Comparison of ENCODE assay signal across 2 cellular contexts in the genomic region with DNA sequence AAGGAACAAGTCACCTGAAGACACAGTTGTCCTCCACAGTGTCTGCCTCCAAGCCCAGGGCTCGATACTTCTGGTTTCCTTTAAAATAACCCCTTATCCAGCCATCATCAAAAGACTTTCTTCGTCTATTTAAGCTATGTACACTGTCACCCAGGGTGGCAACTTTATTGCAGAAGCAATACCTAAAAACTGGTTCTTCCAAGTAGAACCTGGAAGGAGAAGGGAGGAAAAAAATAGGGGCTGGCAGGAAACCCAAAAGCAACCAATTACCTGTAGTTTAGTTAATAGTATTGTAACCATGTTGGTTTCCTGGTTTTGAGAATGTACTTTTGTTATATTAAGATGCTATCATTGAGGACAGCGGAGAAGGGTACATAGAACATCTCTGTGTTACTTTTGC.
TF ChIP-seq lines count a peak whose summit lies in the region.

No MANE protein-coding gene starts in this region.

TF ChIP-seq in SK-N-SH, 30 proteins besides CTCF, POLR2A, EP300 and RAD21 (continued from another document):
- TF ChIP-seq, protein P1, sequence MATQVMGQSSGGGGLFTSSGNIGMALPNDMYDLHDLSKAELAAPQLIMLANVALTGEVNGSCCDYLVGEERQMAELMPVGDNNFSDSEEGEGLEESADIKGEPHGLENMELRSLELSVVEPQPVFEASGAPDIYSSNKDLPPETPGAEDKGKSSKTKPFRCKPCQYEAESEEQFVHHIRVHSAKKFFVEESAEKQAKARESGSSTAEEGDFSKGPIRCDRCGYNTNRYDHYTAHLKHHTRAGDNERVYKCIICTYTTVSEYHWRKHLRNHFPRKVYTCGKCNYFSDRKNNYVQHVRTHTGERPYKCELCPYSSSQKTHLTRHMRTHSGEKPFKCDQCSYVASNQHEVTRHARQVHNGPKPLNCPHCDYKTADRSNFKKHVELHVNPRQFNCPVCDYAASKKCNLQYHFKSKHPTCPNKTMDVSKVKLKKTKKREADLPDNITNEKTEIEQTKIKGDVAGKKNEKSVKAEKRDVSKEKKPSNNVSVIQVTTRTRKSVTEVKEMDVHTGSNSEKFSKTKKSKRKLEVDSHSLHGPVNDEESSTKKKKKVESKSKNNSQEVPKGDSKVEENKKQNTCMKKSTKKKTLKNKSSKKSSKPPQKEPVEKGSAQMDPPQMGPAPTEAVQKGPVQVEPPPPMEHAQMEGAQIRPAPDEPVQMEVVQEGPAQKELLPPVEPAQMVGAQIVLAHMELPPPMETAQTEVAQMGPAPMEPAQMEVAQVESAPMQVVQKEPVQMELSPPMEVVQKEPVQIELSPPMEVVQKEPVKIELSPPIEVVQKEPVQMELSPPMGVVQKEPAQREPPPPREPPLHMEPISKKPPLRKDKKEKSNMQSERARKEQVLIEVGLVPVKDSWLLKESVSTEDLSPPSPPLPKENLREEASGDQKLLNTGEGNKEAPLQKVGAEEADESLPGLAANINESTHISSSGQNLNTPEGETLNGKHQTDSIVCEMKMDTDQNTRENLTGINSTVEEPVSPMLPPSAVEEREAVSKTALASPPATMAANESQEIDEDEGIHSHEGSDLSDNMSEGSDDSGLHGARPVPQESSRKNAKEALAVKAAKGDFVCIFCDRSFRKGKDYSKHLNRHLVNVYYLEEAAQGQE (IDR thresholded peaks at IDR 0.05; ENCODE audit: low read depth, low read length) = no peak
- TF ChIP-seq POLR2AphosphoS5 (IDR thresholded peaks at IDR 0.05; ENCODE audit: low read depth, low read length) (no peak), RXRA (IDR thresholded peaks at IDR 0.05; ENCODE audit: borderline replicate concordance, low read depth) (no peak), TEAD4 (IDR thresholded peaks at IDR 0.05; ENCODE audit: borderline replicate concordance, insufficient read depth) (no peak), GABPA (IDR thresholded peaks at IDR 0.05; ENCODE audit: low read depth) (no peak), GATA2 (CRISPR knock-in tag; IDR thresholded peaks at IDR 0.05) (no peak), JUND (IDR thresholded peaks at IDR 0.05) (no peak), RCOR1 (IDR thresholded peaks at IDR 0.05; ENCODE audit: low read length) (no peak), NFIC (IDR thresholded peaks at IDR 0.05; ENCODE audit: borderline replicate concordance) (no peak), YY1 (IDR thresholded peaks at IDR 0.05; ENCODE audit: low read depth) (no peak), TAF1 (IDR thresholded peaks at IDR 0.05; ENCODE audit: borderline replicate concordance, low read depth, low read length) (no peak), EZH2phosphoT487 (IDR thresholded peaks at IDR 0.05; ENCODE audit: borderline replicate concordance, low read depth) (no peak)
- TF ChIP-seq, protein P2, sequence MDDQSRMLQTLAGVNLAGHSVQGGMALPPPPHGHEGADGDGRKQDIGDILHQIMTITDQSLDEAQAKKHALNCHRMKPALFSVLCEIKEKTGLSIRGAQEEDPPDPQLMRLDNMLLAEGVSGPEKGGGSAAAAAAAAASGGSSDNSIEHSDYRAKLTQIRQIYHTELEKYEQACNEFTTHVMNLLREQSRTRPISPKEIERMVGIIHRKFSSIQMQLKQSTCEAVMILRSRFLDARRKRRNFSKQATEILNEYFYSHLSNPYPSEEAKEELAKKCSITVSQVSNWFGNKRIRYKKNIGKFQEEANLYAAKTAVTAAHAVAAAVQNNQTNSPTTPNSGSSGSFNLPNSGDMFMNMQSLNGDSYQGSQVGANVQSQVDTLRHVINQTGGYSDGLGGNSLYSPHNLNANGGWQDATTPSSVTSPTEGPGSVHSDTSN (IDR thresholded peaks at IDR 0.05) = no peak
- TF ChIP-seq, protein P3, sequence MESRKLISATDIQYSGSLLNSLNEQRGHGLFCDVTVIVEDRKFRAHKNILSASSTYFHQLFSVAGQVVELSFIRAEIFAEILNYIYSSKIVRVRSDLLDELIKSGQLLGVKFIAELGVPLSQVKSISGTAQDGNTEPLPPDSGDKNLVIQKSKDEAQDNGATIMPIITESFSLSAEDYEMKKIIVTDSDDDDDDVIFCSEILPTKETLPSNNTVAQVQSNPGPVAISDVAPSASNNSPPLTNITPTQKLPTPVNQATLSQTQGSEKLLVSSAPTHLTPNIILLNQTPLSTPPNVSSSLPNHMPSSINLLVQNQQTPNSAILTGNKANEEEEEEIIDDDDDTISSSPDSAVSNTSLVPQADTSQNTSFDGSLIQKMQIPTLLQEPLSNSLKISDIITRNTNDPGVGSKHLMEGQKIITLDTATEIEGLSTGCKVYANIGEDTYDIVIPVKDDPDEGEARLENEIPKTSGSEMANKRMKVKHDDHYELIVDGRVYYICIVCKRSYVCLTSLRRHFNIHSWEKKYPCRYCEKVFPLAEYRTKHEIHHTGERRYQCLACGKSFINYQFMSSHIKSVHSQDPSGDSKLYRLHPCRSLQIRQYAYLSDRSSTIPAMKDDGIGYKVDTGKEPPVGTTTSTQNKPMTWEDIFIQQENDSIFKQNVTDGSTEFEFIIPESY (IDR thresholded peaks at IDR 0.05; ENCODE audit: borderline replicate concordance, low read depth) = no peak

TF ChIP-seq in SK-N-SH treated with all-trans-retinoic acid at 6 μM for 48 hours, 23 proteins besides CTCF, POLR2A, EP300 and RAD21 (continued from another document):
- TF ChIP-seq, protein P4, sequence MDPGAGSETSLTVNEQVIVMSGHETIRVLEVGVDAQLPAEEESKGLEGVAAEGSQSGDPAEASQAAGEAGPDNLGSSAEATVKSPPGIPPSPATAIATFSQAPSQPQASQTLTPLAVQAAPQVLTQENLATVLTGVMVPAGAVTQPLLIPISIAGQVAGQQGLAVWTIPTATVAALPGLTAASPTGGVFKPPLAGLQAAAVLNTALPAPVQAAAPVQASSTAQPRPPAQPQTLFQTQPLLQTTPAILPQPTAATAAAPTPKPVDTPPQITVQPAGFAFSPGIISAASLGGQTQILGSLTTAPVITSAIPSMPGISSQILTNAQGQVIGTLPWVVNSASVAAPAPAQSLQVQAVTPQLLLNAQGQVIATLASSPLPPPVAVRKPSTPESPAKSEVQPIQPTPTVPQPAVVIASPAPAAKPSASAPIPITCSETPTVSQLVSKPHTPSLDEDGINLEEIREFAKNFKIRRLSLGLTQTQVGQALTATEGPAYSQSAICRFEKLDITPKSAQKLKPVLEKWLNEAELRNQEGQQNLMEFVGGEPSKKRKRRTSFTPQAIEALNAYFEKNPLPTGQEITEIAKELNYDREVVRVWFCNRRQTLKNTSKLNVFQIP (CRISPR knock-in tag; IDR thresholded peaks at IDR 0.05; ENCODE audit: borderline replicate concordance, low read depth) = no peak
- TF ChIP-seq ARNTL (CRISPR knock-in tag; IDR thresholded peaks at IDR 0.05; ENCODE audit: borderline replicate concordance, low read depth) = no peak
- TF ChIP-seq ZFP3 (CRISPR knock-in tag; IDR thresholded peaks at IDR 0.05) = no peak
- TF ChIP-seq, protein P5, sequence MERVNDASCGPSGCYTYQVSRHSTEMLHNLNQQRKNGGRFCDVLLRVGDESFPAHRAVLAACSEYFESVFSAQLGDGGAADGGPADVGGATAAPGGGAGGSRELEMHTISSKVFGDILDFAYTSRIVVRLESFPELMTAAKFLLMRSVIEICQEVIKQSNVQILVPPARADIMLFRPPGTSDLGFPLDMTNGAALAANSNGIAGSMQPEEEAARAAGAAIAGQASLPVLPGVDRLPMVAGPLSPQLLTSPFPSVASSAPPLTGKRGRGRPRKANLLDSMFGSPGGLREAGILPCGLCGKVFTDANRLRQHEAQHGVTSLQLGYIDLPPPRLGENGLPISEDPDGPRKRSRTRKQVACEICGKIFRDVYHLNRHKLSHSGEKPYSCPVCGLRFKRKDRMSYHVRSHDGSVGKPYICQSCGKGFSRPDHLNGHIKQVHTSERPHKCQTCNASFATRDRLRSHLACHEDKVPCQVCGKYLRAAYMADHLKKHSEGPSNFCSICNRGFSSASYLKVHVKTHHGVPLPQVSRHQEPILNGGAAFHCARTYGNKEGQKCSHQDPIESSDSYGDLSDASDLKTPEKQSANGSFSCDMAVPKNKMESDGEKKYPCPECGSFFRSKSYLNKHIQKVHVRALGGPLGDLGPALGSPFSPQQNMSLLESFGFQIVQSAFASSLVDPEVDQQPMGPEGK (CRISPR knock-in tag; IDR thresholded peaks at IDR 0.05; ENCODE audit: borderline replicate concordance) = no peak
- no peak for TF ChIP-seq CSDC2 (CRISPR knock-in tag; IDR thresholded peaks at IDR 0.05)
- TF ChIP-seq SNAI2 (CRISPR knock-in tag; IDR thresholded peaks at IDR 0.05) = no peak
